8 cellular contexts compared by ENCODE assay signal in the genomic region with DNA sequence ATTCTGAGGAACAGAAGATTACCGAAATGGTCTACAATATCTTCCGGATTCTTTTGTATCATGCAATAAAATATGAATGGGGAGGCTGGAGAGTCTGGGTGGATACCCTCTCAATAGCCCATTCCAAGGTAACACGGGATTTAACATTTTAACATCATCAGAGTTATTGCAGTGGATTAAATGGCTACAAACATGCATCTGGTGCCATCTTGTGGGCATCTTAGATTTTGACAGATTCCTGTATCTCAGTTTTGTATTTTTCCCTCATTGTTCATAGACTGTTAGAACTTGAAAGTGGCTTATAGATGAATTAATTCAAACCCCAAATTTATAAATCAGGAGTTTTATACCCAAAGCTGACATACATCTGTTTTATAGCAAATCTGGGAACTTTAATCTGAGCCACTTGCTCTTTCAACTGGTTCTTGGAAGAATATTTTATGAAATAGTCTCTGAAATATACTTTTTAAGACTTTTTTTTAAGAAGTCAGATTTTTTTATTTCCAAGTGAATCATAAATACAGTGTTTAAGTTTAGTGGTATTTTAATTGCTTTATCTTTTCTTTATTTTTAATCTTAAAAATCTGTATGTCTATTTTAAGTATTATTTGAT.
DNase-seq lines count a peak whose midpoint lies in the region; ATAC-seq, FAIRE-seq and TF ChIP-seq lines count a peak whose summit lies in the region.

No MANE protein-coding gene starts in this region.

- H3K36me3 ChIP-seq in heart right ventricle (peaks cover 0 to 17% (median 0%) of the 10 kb centered on the region in 9 donors), gastrocnemius medialis (no peaks in the 10 kb centered on the region)

- H3K36me3 Mint-ChIP-seq in activated T-cell treated with anti-CD3 and anti-CD28 coated beads, Interleukin-2, amount 50 U/mL, for 72 hours (ENCODE audit: insufficient read depth in 2 of 2), result no peaks in the 10 kb centered on the region

- in situ Hi-C loops in gastrocnemius medialis (cut with MboI; ENCODE audit: low sequenced_read_pairs in 4 of 4), result loop anchor here in 2 of 4 donors (25.0 kb wide), 1 partner anchor 1220 kb away; no protein-coding TSS in a partner anchor

- ATAC-seq in HG02885 (IDR thresholded peaks at IDR 0.05; ENCODE audit: poor library complexity, unreplicated experiment), result peak; percentile 73
- no peak for ATAC-seq in activated T-cell treated with anti-CD3 and anti-CD28 coated beads, Interleukin-2, amount 50 U/mL, for 72 hours (replicated peaks in 1 of 2)
- ATAC-seq in heart right ventricle, result peak in 6 of 8 donors; percentile 29 to 67 (median 56)
- peak in 1 of 2 donors; percentile 55 for ATAC-seq in gastrocnemius medialis

- peak; percentile 88 for TF ChIP-seq CTCF in AG10803 (conservative IDR thresholded peaks at IDR 0.05; ENCODE audit: low read length)
- TF ChIP-seq CTCF in heart right ventricle (IDR thresholded peaks at IDR 0.05), result peak; percentile 57 to 85 (median 74)
- peak; percentile 19 to 69 (median 52) for TF ChIP-seq CTCF in gastrocnemius medialis (IDR thresholded peaks at IDR 0.05 in 4 of 5, conservative IDR thresholded peaks at IDR 0.05 in 1 of 5)

- no peaks in the 10 kb centered on the region for H3K27me3 ChIP-seq in heart right ventricle
- H3K27me3 ChIP-seq in gastrocnemius medialis, result no peaks in the 10 kb centered on the region

- H3K4me1 ChIP-seq in heart right ventricle (peaks cover 0 to 13% (median 2%) of the 10 kb centered on the region in 9 donors), gastrocnemius medialis (no peaks in the 10 kb centered on the region)

- peaks cover 4% of the 10 kb centered on the region for H3K4me1 Mint-ChIP-seq in activated T-cell treated with anti-CD3 and anti-CD28 coated beads, Interleukin-2, amount 50 U/mL, for 72 hours (ENCODE audit: low read depth)

- TF ChIP-seq POLR2A in GM12891 (IDR thresholded peaks at IDR 0.05; ENCODE audit: low read depth, low read length) (no peak), gastrocnemius medialis (IDR thresholded peaks at IDR 0.05) (no peak)

- H3K27me3 Mint-ChIP-seq in activated T-cell treated with anti-CD3 and anti-CD28 coated beads, Interleukin-2, amount 50 U/mL, for 72 hours (ENCODE audit: low read depth), result no peaks in the 10 kb centered on the region

- H3K27ac Mint-ChIP-seq in activated T-cell treated with anti-CD3 and anti-CD28 coated beads, Interleukin-2, amount 50 U/mL, for 72 hours, result no peak overlapping the region

- 39 to 49% methylated on average over 3 of the region's 3 CpGs for WGBS in heart right ventricle, 2 donors

- H3K27ac ChIP-seq in heart right ventricle (no peak overlapping the region), gastrocnemius medialis (no peak overlapping the region)

- H3K4me3 ChIP-seq in AG10803 (ENCODE audit: low read length), result no peak overlapping the region
- H3K4me3 ChIP-seq in heart right ventricle, result no peak overlapping the region
- H3K4me3 ChIP-seq in gastrocnemius medialis, result no peak overlapping the region

- H3K4me3 Mint-ChIP-seq in activated T-cell treated with anti-CD3 and anti-CD28 coated beads, Interleukin-2, amount 50 U/mL, for 72 hours, result no peak overlapping the region

- peak; percentile 80 for FAIRE-seq in GM12891 (lab: Jason Lieb, UNC)

- DNase-seq in AG10803 (ENCODE audit: low read depth) (peak; percentile 55), GM12891 (ENCODE audit: insufficient read length, low spot score) (no peak), NCI-H2227 (lab: John Stamatoyannopoulos, UW; ENCODE audit: unreplicated experiment) (peak; percentile 48), heart right ventricle (peak in 1 of 2 donors; percentile 42), gastrocnemius medialis (no peak)
- DNase-seq in activated T-cell treated with anti-CD3 and anti-CD28 coated beads, Interleukin-2, amount 50 U/mL, for 72 hours, result peak; percentile 14 to 30
- DNase-seq in stimulated activated CD8-positive, alpha-beta memory T cell treated with anti-CD3 and anti-CD28 coated beads, Interleukin-4, amount 100 ng/mL, for 48 hours, result no peak

- no peaks in the 10 kb centered on the region for H3K9me3 Mint-ChIP-seq in activated T-cell treated with anti-CD3 and anti-CD28 coated beads, Interleukin-2, amount 50 U/mL, for 72 hours

- intact Hi-C loops in heart right ventricle (cut with DNase I), result loop anchor here in 9 of 10 donors (5.0 to 10.0 kb wide), 7 partner anchors 212 to 1355 kb away; partner anchors contain the start of gene NBEA (in 3 of the 9)
- intact Hi-C loops in gastrocnemius medialis (cut with DNase I; ENCODE audit: low total_unique reads), result no loop called here

- H3K9me3 ChIP-seq in heart right ventricle, result no peaks in the 10 kb centered on the region
- H3K9me3 ChIP-seq in gastrocnemius medialis, result no peaks in the 10 kb centered on the region

TF ChIP-seq in GM12891, 5 proteins besides CTCF, POLR2A, EP300 and RAD21:
- TF ChIP-seq TAF1 (IDR thresholded peaks at IDR 0.05; ENCODE audit: low read depth, low read length) (no peak), PAX5 (IDR thresholded peaks at IDR 0.05; ENCODE audit: insufficient read depth, low read length, severe bottlenecking) (no peak), POLR2AphosphoS5 (IDR thresholded peaks at IDR 0.05; ENCODE audit: low read depth, low read length) (no peak), SPI1 (IDR thresholded peaks at IDR 0.05; ENCODE audit: low read depth, low read length) (no peak), POU2F2 (IDR thresholded peaks at IDR 0.05; ENCODE audit: low read depth, low read length) (no peak)

Comparison
In these comparisons a context has a peak if more than half of its experiments do, and no peak if none do; other contexts are left out.
1. DNase-seq: peak in AG10803 (single experiment), NCI-H2227 (single experiment) and activated T-cell treated with anti-CD3 and anti-CD28 coated beads, Interleukin-2, amount 50 U/mL, for 72 hours (2 of 2); none in GM12891 (single experiment), gastrocnemius medialis (0 of 2) and stimulated activated CD8-positive, alpha-beta memory T cell treated with anti-CD3 and anti-CD28 coated beads, Interleukin-4, amount 100 ng/mL, for 48 hours (single experiment).
2. ATAC-seq: peak in HG02885 (single experiment) and heart right ventricle (6 of 8); none in activated T-cell treated with anti-CD3 and anti-CD28 coated beads, Interleukin-2, amount 50 U/mL, for 72 hours (0 of 2).
3. Peak in every context shown above with its lines, with median percentiles within 50 percentile points of each other: CTCF ChIP-seq.